2 cellular contexts compared by ENCODE assay signal in genomic region chr12:88973998-88974397, GRCh38.
TF ChIP-seq lines count a peak whose summit lies in the region.

No MANE protein-coding gene starts in this region.

TF ChIP-seq in HepG2, 621 proteins besides CTCF, POLR2A, EP300 and RAD21 (continued from another document):
- TF ChIP-seq REST (IDR thresholded peaks at IDR 0.05; ENCODE audit: borderline replicate concordance in 1 of 2, low read depth in 1 of 2, low read length in 2 of 2) (no peak), ZNF850 (CRISPR knock-in tag; conservative IDR thresholded peaks at IDR 0.05) (no peak), MAFK (conservative IDR thresholded peaks at IDR 0.05 in 1 of 2, IDR thresholded peaks at IDR 0.05 in 1 of 2; ENCODE audit: low read length in 2 of 2) (peak; percentile 63 to 80), MAFF (IDR thresholded peaks at IDR 0.05; ENCODE audit: low read depth, low read length) (peak; percentile 71), CENPX (CRISPR knock-in tag; IDR thresholded peaks at IDR 0.05) (no peak)

TF ChIP-seq in HEK293T, 16 proteins besides CTCF, POLR2A, EP300 and RAD21 (continued from another document):
- TF ChIP-seq PKNOX1 (IDR thresholded peaks at IDR 0.05) (no peak), FOXM1 (IDR thresholded peaks at IDR 0.05; ENCODE audit: borderline replicate concordance) (no peak), LEF1 (IDR thresholded peaks at IDR 0.05; ENCODE audit: borderline replicate concordance) (no peak), FOXA1 (IDR thresholded peaks at IDR 0.05) (no peak), L3MBTL2 (conservative IDR thresholded peaks at IDR 0.05) (no peak), CTBP1 (IDR thresholded peaks at IDR 0.05; ENCODE audit: borderline replicate concordance) (no peak), FOXK2 (IDR thresholded peaks at IDR 0.05) (no peak), SP1 (IDR thresholded peaks at IDR 0.05) (no peak)
TF ChIP-seq in HEK293T: peak in this region for 0.
